2 cellular contexts compared by ENCODE assay signal in the genomic region with DNA sequence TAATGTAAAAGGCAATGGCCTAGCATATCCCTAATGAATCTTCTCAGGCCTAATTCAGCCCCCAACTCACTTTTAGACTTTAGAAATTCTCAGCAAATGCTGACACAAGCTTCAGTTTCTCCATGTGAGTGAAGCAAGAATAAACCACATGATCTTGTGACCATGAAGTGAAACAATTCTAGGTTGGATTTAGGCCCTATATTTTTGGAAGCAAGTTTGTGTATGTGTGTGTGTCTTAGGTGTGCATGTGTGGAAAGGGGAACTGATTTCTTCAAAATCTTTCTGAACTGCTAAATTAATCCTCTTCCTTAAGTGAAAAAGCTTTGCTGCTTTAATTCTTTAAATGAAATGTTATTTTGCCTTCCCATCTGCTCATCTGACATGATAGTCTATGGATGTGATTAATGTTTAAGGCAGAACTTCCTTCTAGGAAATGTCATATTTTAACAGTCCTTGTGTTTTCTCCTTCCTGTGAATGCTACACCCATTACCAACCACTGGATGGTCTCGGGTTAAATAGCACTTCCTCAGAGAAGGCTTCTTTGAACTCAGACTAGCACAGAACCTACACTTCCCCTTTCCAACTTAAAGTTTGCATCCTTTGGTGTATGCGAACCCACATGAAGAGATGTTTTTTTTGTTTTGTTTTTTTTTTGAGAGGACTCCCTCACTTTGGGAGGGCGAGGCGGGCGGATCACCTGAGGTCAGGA.
TF ChIP-seq lines count a peak whose summit lies in the region.

No MANE protein-coding gene starts in this region.

TF ChIP-seq in GM23338, 12 proteins besides CTCF, POLR2A, EP300 and RAD21 (continues in another document):
- TF ChIP-seq NANOG (IDR thresholded peaks at IDR 0.05; ENCODE audit: borderline replicate concordance) (no peak), ZNF462 (CRISPR knock-in tag; IDR thresholded peaks at IDR 0.05) (no peak), REST (IDR thresholded peaks at IDR 0.05; ENCODE audit: unreplicated experiment) (no peak), POLR2AphosphoS5 (IDR thresholded peaks at IDR 0.05; ENCODE audit: low read depth) (no peak), CREB1 (CRISPR knock-in tag; IDR thresholded peaks at IDR 0.05; ENCODE audit: low read depth) (no peak), ETS1 (IDR thresholded peaks at IDR 0.05) (no peak), JUNB (IDR thresholded peaks at IDR 0.05; ENCODE audit: unreplicated experiment) (no peak), EZH2phosphoT487 (IDR thresholded peaks at IDR 0.05; ENCODE audit: unreplicated experiment) (no peak)

TF ChIP-seq in HepG2, 621 proteins besides CTCF, POLR2A, EP300 and RAD21:
- TF ChIP-seq ZNF18 (CRISPR knock-in tag; IDR thresholded peaks at IDR 0.05; ENCODE audit: insufficient replicate concordance) (no peak), ZFP90 (CRISPR knock-in tag; IDR thresholded peaks at IDR 0.05; ENCODE audit: borderline replicate concordance) (no peak), IKZF4 (CRISPR knock-in tag; IDR thresholded peaks at IDR 0.05; ENCODE audit: borderline replicate concordance, low read depth, not compliant biosample characterization) (no peak), ZNF44 (CRISPR knock-in tag; IDR thresholded peaks at IDR 0.05) (no peak), AHR (CRISPR knock-in tag; IDR thresholded peaks at IDR 0.05) (no peak)
- TF ChIP-seq, protein P1, sequence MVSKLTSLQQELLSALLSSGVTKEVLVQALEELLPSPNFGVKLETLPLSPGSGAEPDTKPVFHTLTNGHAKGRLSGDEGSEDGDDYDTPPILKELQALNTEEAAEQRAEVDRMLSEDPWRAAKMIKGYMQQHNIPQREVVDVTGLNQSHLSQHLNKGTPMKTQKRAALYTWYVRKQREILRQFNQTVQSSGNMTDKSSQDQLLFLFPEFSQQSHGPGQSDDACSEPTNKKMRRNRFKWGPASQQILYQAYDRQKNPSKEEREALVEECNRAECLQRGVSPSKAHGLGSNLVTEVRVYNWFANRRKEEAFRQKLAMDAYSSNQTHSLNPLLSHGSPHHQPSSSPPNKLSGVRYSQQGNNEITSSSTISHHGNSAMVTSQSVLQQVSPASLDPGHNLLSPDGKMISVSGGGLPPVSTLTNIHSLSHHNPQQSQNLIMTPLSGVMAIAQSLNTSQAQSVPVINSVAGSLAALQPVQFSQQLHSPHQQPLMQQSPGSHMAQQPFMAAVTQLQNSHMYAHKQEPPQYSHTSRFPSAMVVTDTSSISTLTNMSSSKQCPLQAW (CRISPR knock-in tag; IDR thresholded peaks at IDR 0.05): no peak
